21 cellular contexts compared by ENCODE assay signal in the genomic region with DNA sequence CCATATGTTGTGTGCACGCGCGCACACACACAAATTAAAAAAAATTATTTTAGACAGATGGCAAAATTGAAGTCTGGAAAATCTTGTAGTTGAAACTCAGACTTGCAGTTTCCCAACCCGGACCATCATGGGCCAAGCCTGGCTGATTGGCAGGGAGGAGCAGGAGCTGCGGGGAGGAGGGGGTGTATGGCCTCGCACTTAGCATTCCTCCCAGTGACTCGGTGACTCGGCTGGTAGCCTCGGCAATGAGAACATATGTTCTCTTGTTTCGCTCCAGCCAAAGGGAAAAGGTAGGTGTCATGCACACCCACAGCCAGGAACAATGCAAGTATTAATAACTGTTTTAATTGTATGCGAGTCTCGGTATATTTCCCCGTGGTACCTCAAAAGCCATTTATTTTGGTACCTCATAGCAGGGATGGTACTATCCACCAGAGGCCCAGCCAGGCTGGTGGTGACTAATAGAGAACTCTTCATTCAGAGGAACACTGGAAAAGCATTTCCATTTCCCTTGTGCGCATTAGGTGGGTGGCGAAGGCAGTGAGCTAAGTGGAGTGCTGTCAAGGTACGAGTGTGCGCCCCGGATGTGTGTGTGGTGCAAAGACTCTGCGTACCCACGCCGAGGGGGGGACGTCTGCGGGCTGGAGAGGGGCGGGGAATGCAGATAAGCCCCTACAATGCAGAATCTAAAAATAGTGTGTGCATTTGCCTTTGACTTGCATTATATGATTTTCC.
DNase-seq lines count a peak whose midpoint lies in the region; ATAC-seq, FAIRE-seq and TF ChIP-seq lines count a peak whose summit lies in the region.
"Had no signal": no experiment of that assay in that cellular context is flagged by ENCODE, and none has a peak within 500 bp of the region (broad histone marks: within the 10 kb centered on the region; RNA-seq: fewer than 3 reads in every experiment).

No MANE protein-coding gene starts in this region.

- H3K27ac ChIP-seq in WERI-Rb-1 (no peak overlapping the region), gastrocnemius medialis (no peak overlapping the region)
- H3K27ac ChIP-seq: ascending aorta, colonic mucosa, hepatocyte, skin epidermis had no signal

- FAIRE-seq in islet of Langerhans (lab: Jason Lieb, UNC): peak; percentile 43

- in situ Hi-C loops in gastrocnemius medialis (cut with MboI; ENCODE audit: low sequenced_read_pairs in 4 of 4): no loop called here

- H3K9me3 ChIP-seq in WERI-Rb-1 (ENCODE audit: severe bottlenecking) (no peaks in the 10 kb centered on the region), gastrocnemius medialis (no peaks in the 10 kb centered on the region)
- H3K9me3 ChIP-seq: colonic mucosa had no signal

- peaks cover 3% of the 10 kb centered on the region for H3K27me3 ChIP-seq in WERI-Rb-1 (ENCODE audit: insufficient read depth, low read depth, severe bottlenecking)
- H3K27me3 ChIP-seq in gastrocnemius medialis: peaks cover 0 to 8% (median 4%) of the 10 kb centered on the region in 3 donors
- H3K27me3 ChIP-seq: ascending aorta, colonic mucosa had no signal

- TF ChIP-seq POLR2A in gastrocnemius medialis (IDR thresholded peaks at IDR 0.05): no peak

- no peaks in the 10 kb centered on the region for H3K4me1 ChIP-seq in gastrocnemius medialis
- H3K4me1 ChIP-seq: ascending aorta, colonic mucosa had no signal

- H3K4me3 ChIP-seq in WERI-Rb-1 (ENCODE audit: low read depth, low read length): 0 out of 2 replicates have a peak overlapping the region, but pooled peaks have one; percentile 4
- H3K4me3 ChIP-seq in gastrocnemius medialis: no peak overlapping the region
- H3K4me3 ChIP-seq: ascending aorta, colonic mucosa, hepatocyte, skin epidermis had no signal

- TF ChIP-seq CTCF in WERI-Rb-1 (IDR thresholded peaks at IDR 0.05; ENCODE audit: low read depth, low read length): no peak
- TF ChIP-seq CTCF in gastrocnemius medialis (IDR thresholded peaks at IDR 0.05 in 4 of 5, conservative IDR thresholded peaks at IDR 0.05 in 1 of 5): no peak

- intact Hi-C loops in gastrocnemius medialis (cut with DNase I; ENCODE audit: low total_unique reads): no loop called here

- ATAC-seq in gastrocnemius medialis (no peak), HG02610 (IDR thresholded peaks at IDR 0.05; ENCODE audit: unreplicated experiment) (no peak)
- ATAC-seq: naive thymus-derived CD4-positive, alpha-beta T cell; stimulated activated naive CD8-positive, alpha-beta T cell treated with anti-CD3 and anti-CD28 coated beads, Interleukin-15, Interleukin-2, amounts not matched to agents 100 U/mL and 50 U/mL, for 24 hours had no signal

- DNase-seq in Ammon's horn (ENCODE audit: low spot score) (peak; percentile 66), DMS153 treated with DMSO at 0.1 percent for 48 hours (lab: John Stamatoyannopoulos, UW; ENCODE audit: unreplicated experiment) (peak; percentile 37), WERI-Rb-1 (peak; percentile 44), NOMO-1 treated with DMSO at 0.1 percent for 48 hours (lab: John Stamatoyannopoulos, UW; ENCODE audit: unreplicated experiment) (no peak), HK-2 (ENCODE audit: unreplicated experiment) (no peak), gastrocnemius medialis (no peak)
- DNase-seq: activated CD4-positive, alpha-beta T cell treated with anti-CD3 and anti-CD28 coated beads, Interleukin-2, amount 50 U/mL, for 48 hours; activated naive CD4-positive, alpha-beta T cell treated with Interleukin-2 at 50 U/mL for 16 hours; CD8-positive, alpha-beta memory T cell; colonic mucosa; EL; naive thymus-derived CD4-positive, alpha-beta T cell; NCI-H1105; NCI-H345; stimulated activated naive CD8-positive, alpha-beta T cell treated with anti-CD3 and anti-CD28 coated beads, Interleukin-15, Interleukin-2, amounts not matched to agents 100 U/mL and 50 U/mL, for 24 hours; T-helper 1 cell had no signal

- H3K36me3 ChIP-seq in WERI-Rb-1: no peaks in the 10 kb centered on the region
- no peaks in the 10 kb centered on the region for H3K36me3 ChIP-seq in gastrocnemius medialis
- H3K36me3 ChIP-seq: ascending aorta, colonic mucosa had no signal

Comparison
In these comparisons a context has a peak if more than half of its experiments do, and no peak if none do; other contexts are left out.
1. DNase-seq: peak in Ammon's horn (single experiment), DMS153 treated with DMSO at 0.1 percent for 48 hours (single experiment) and WERI-Rb-1 (single experiment); none in NOMO-1 treated with DMSO at 0.1 percent for 48 hours (single experiment), HK-2 (single experiment) and gastrocnemius medialis (0 of 2).